1 cellular context compared by ENCODE assay signal in the genomic region with DNA sequence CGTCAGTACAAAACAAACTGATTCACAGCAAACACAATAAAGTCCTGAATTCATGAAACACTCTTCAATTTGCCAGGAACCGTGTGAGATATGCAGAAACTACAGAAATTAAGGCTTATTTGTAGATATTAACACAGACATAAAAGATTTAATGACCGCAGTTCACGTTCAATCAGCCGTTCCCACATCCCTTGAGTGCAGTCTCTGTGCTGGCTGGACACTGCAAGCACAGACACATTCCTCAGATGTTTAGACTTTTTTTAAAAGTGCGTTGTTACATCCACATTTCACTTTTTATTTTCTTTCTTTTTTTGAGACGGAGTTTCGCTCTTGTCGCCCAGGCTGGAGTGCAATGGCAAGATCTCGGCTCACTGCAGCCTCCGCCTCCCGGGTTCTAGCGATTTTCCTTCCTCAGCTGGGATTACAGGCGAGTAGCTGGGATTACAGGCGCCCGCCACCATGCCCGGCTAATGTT.
TF ChIP-seq lines count a peak whose summit lies in the region.

No MANE protein-coding gene starts in this region.

TF ChIP-seq in WTC11, 78 proteins besides CTCF, POLR2A, EP300 and RAD21 (continued from another document):
- TF ChIP-seq, protein P1, sequence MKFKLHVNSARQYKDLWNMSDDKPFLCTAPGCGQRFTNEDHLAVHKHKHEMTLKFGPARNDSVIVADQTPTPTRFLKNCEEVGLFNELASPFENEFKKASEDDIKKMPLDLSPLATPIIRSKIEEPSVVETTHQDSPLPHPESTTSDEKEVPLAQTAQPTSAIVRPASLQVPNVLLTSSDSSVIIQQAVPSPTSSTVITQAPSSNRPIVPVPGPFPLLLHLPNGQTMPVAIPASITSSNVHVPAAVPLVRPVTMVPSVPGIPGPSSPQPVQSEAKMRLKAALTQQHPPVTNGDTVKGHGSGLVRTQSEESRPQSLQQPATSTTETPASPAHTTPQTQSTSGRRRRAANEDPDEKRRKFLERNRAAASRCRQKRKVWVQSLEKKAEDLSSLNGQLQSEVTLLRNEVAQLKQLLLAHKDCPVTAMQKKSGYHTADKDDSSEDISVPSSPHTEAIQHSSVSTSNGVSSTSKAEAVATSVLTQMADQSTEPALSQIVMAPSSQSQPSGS (CRISPR knock-in tag; IDR thresholded peaks at IDR 0.05; ENCODE audit: borderline replicate concordance, low read depth) = no peak
- TF ChIP-seq NFYB (CRISPR knock-in tag; conservative IDR thresholded peaks at IDR 0.05; ENCODE audit: low read depth) = no peak
- TF ChIP-seq, protein P2, sequence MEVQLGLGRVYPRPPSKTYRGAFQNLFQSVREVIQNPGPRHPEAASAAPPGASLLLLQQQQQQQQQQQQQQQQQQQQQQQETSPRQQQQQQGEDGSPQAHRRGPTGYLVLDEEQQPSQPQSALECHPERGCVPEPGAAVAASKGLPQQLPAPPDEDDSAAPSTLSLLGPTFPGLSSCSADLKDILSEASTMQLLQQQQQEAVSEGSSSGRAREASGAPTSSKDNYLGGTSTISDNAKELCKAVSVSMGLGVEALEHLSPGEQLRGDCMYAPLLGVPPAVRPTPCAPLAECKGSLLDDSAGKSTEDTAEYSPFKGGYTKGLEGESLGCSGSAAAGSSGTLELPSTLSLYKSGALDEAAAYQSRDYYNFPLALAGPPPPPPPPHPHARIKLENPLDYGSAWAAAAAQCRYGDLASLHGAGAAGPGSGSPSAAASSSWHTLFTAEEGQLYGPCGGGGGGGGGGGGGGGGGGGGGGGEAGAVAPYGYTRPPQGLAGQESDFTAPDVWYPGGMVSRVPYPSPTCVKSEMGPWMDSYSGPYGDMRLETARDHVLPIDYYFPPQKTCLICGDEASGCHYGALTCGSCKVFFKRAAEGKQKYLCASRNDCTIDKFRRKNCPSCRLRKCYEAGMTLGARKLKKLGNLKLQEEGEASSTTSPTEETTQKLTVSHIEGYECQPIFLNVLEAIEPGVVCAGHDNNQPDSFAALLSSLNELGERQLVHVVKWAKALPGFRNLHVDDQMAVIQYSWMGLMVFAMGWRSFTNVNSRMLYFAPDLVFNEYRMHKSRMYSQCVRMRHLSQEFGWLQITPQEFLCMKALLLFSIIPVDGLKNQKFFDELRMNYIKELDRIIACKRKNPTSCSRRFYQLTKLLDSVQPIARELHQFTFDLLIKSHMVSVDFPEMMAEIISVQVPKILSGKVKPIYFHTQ (CRISPR knock-in tag; IDR thresholded peaks at IDR 0.05) = no peak
